In the genomic region with DNA sequence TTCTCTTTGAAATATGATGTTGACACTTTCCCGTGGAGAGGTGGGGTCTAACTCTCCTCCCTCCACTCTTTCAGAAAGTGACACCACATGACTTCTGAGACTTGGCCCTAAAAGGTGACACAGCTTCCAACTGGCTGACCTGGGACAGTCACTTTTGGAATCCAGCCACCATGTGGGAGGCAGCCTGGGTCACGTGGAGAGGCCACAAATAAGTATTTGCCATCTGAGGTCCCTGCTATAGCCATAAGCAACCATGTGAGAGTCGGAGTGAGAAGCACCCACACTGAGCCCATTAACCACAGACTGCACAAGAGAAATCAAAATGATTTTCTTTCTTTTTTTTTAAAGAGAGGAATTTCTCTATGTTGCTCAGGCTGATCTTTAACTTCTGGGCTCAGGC, we compare ENCODE assay signal across 14 cellular contexts. TPM values are rescaled to one million over a fixed set of nuclear protein-coding genes. Genes with fewer than 3 reads are reported as not detected.
DNase-seq lines count a peak whose midpoint lies in the region; ATAC-seq, FAIRE-seq and TF ChIP-seq lines count a peak whose summit lies in the region.
"Had no signal": no experiment of that assay in that cellular context is flagged by ENCODE, and none has a peak within 500 bp of the region (broad histone marks: within the 10 kb centered on the region; RNA-seq: fewer than 3 reads in every experiment).

No MANE protein-coding gene starts in this region.

- H2AFZ ChIP-seq in Karpas-422 (ENCODE audit: low read length) (no peak overlapping the region), endothelial cell of umbilical vein (ENCODE audit: low read depth, low read length) (no peak overlapping the region)

- ATAC-seq in natural killer cell: peak in 2 of 3 donors; percentile 6 to 40

- H3K4me1 Mint-ChIP-seq in natural killer cell (peaks cover 45 to 79% of the 10 kb centered on the region in 2 donors), progenitor cell of endocrine pancreas (ENCODE audit: low read depth) (peaks cover 3% of the 10 kb centered on the region)
- H3K4me1 Mint-ChIP-seq in activated T-helper 1 cell treated with anti-CD3 and anti-CD28 coated beads, Interleukin-12 subunit alpha, Interleukin-12 subunit beta, Interleukin-2, Interleukin-4 antibody, amounts not matched to agents 30 ng/mL and 10 ng/mL and 1 ng/mL, durations not matched to agents 14 hours and 24 hours and 36 hours (ENCODE audit: low read depth): peaks cover 61% of the 10 kb centered on the region

- peak; percentile 39 for DNase-seq in Karpas-422
- no peak for DNase-seq in endothelial cell of umbilical vein (ENCODE audit: low read depth, low spot score)
- DNase-seq in natural killer cell: no peak
- DNase-seq in progenitor cell of endocrine pancreas (ENCODE audit: low spot score, unreplicated experiment): no peak
- no peak for DNase-seq in activated T-helper 1 cell treated with anti-CD3 and anti-CD28 coated beads, Interleukin-12 subunit alpha, Interleukin-12 subunit beta, Interleukin-2, Interleukin-4 antibody, amounts not matched to agents 30 ng/mL and 10 ng/mL and 1 ng/mL, durations not matched to agents 14 hours and 24 hours and 36 hours (ENCODE audit: low spot score)
- no peak for DNase-seq in A172 (ENCODE audit: low spot score)
- no peak for DNase-seq in urothelium cell line (ENCODE audit: low spot score)
- DNase-seq: activated CD4-positive, alpha-beta T cell treated with anti-CD3 and anti-CD28 coated beads for 1 hour; activated gamma-delta T cell treated with Interleukin-2 at 50 U/mL for 16 hours; NCI-H1436; NCI-H774; stimulated activated naive CD4-positive, alpha-beta T cell had no signal

- H3K9ac ChIP-seq in BLaER1 treated with 17β-estradiol and CSF1 and Interleukin-3, amounts not matched to agents 10 nM and 100 nM: peak overlapping the region in 4 of 11 experiments; percentile 11 to 54 (median 27); a peak in 5 of 22 replicates
- H3K9ac ChIP-seq in Karpas-422 (ENCODE audit: low read length) (peak overlapping the region; percentile 23; the same call in 1 of the 2 replicates), endothelial cell of umbilical vein (replicated peaks; ENCODE audit: extremely low read depth, insufficient read depth, low read length) (no peak overlapping the region)

- peaks cover 5% of the 10 kb centered on the region for H3K79me2 ChIP-seq in Karpas-422 (ENCODE audit: low read length)
- peaks cover 4% of the 10 kb centered on the region for H3K79me2 ChIP-seq in endothelial cell of umbilical vein (ENCODE audit: control insufficient read depth, insufficient read depth, low read length)

- no peaks in the 10 kb centered on the region for H3K9me2 ChIP-seq in Karpas-422 (replicated peaks; ENCODE audit: insufficient read depth, low read length)

- H3K36me3 Mint-ChIP-seq in natural killer cell (no peaks in the 10 kb centered on the region), progenitor cell of endocrine pancreas (ENCODE audit: insufficient read depth) (no peaks in the 10 kb centered on the region)
- peaks cover 3% of the 10 kb centered on the region for H3K36me3 Mint-ChIP-seq in activated T-helper 1 cell treated with anti-CD3 and anti-CD28 coated beads, Interleukin-12 subunit alpha, Interleukin-12 subunit beta, Interleukin-2, Interleukin-4 antibody, amounts not matched to agents 30 ng/mL and 10 ng/mL and 1 ng/mL, durations not matched to agents 14 hours and 24 hours and 36 hours (ENCODE audit: low read depth)

- TF ChIP-seq CTCF in endothelial cell of umbilical vein (IDR thresholded peaks at IDR 0.05; ENCODE audit: extremely low read depth in 1 of 2, insufficient read depth in 1 of 2, low read depth in 1 of 2, low read length in 2 of 2) (no peak), natural killer cell (IDR thresholded peaks at IDR 0.05) (no peak), progenitor cell of endocrine pancreas (IDR thresholded peaks at IDR 0.05; ENCODE audit: unreplicated experiment) (no peak)

- H3K27ac Mint-ChIP-seq in natural killer cell (peak overlapping the region; percentile 79 to 98), progenitor cell of endocrine pancreas (no peak overlapping the region)
- no peak overlapping the region for H3K27ac Mint-ChIP-seq in activated T-helper 1 cell treated with anti-CD3 and anti-CD28 coated beads, Interleukin-12 subunit alpha, Interleukin-12 subunit beta, Interleukin-2, Interleukin-4 antibody, amounts not matched to agents 30 ng/mL and 10 ng/mL and 1 ng/mL, durations not matched to agents 14 hours and 24 hours and 36 hours

- peak overlapping the region in 4 of 11 experiments; percentile 79 to 94 (median 84); a peak in 6 of 22 replicates for H3K27ac ChIP-seq in BLaER1 treated with 17β-estradiol and CSF1 and Interleukin-3, amounts not matched to agents 10 nM and 100 nM
- H3K27ac ChIP-seq in Karpas-422 (ENCODE audit: low read length) (peak overlapping the region; percentile 38; the same call in 1 of the 2 replicates), endothelial cell of umbilical vein (ENCODE audit: insufficient read depth, low read depth, low read length) (no peak overlapping the region)
- H3K27ac ChIP-seq: esophagus muscularis mucosa had no signal

- CTCF ChIA-PET in endothelial cell of umbilical vein (lab: Charles Lee): no interaction called here

- no peaks in the 10 kb centered on the region for H3K9me1 ChIP-seq in endothelial cell of umbilical vein (replicated peaks; ENCODE audit: control insufficient read depth, extremely low read depth, insufficient read depth, low read length)

- H3K4me2 ChIP-seq in BLaER1 treated with 17β-estradiol and CSF1 and Interleukin-3, amounts not matched to agents 10 nM and 100 nM: peak overlapping the region; percentile 90 to 100 (median 98)
- H3K4me2 ChIP-seq in Karpas-422 (ENCODE audit: low read depth, low read length, poor library complexity, severe bottlenecking) (no peak overlapping the region), endothelial cell of umbilical vein (ENCODE audit: insufficient read depth, low read length) (no peak overlapping the region)

- peaks cover 0 to 14% (median 4%) of the 10 kb centered on the region in 11 experiments; a peak in 14 of 22 replicates for H4K20me1 ChIP-seq in BLaER1 treated with 17β-estradiol and CSF1 and Interleukin-3, amounts not matched to agents 10 nM and 100 nM
- H4K20me1 ChIP-seq in Karpas-422 (ENCODE audit: insufficient read depth, low read depth, low read length) (peaks cover 3% of the 10 kb centered on the region; the same call in 1 of the 2 replicates), endothelial cell of umbilical vein (replicated peaks; ENCODE audit: control insufficient read depth, extremely low read depth, insufficient read depth, low read length) (no peaks in the 10 kb centered on the region)

- intact Hi-C loops in endothelial cell of umbilical vein (cut with micrococcal nuclease) (loop anchor here (5.0 kb wide), 1 partner anchor 1321 kb away; no protein-coding TSS in a partner anchor), natural killer cell (cut with micrococcal nuclease) (loop anchor here (10.0 kb wide), 2 partner anchors 122 to 498 kb away; a partner anchor contains a TSS)
- intact Hi-C loops in activated T-helper 1 cell treated with anti-CD3 and anti-CD28 coated beads, Interleukin-12 subunit alpha, Interleukin-12 subunit beta, Interleukin-2, Interleukin-4 antibody, amounts not matched to agents 30 ng/mL and 10 ng/mL and 1 ng/mL, durations not matched to agents 14 hours and 24 hours and 36 hours (cut with micrococcal nuclease): loop anchor here (10.0 kb wide), 1 partner anchor 1568 kb away; a partner anchor contains a TSS

- H3K4me1 ChIP-seq in BLaER1 treated with 17β-estradiol and CSF1 and Interleukin-3, amounts not matched to agents 10 nM and 100 nM: peaks cover 86 to 91% (median 87%) of the 10 kb centered on the region in 10 experiments
- H3K4me1 ChIP-seq in Karpas-422 (ENCODE audit: low read length) (peaks cover 54% of the 10 kb centered on the region), endothelial cell of umbilical vein (ENCODE audit: control insufficient read depth, extremely low read depth, insufficient read depth, low read length) (peaks cover 16% of the 10 kb centered on the region)

- BruUV-seq in endothelial cell of umbilical vein (replicated peaks; lab: Mats Ljungman, UMichigan): no TSS peak

- peaks cover 0 to under 1% (median 0%) of the 10 kb centered on the region in 11 experiments; a peak in 2 of 22 replicates for H3K36me3 ChIP-seq in BLaER1 treated with 17β-estradiol and CSF1 and Interleukin-3, amounts not matched to agents 10 nM and 100 nM
- H3K36me3 ChIP-seq in Karpas-422 (ENCODE audit: insufficient read depth, low read length): no peaks in the 10 kb centered on the region
- H3K36me3 ChIP-seq in endothelial cell of umbilical vein (ENCODE audit: control insufficient read depth in 2 of 2, extremely low read depth in 1 of 2, insufficient read depth in 2 of 2, low read length in 2 of 2): no peaks in the 10 kb centered on the region
- H3K36me3 ChIP-seq: esophagus muscularis mucosa had no signal

- H3K9me3 ChIP-seq in BLaER1 treated with 17β-estradiol and CSF1 and Interleukin-3, amounts not matched to agents 10 nM and 100 nM (replicated peaks in 1 of 11): no peaks in the 10 kb centered on the region
- no peaks in the 10 kb centered on the region for H3K9me3 ChIP-seq in Karpas-422 (ENCODE audit: low read length)
- H3K9me3 ChIP-seq in endothelial cell of umbilical vein (replicated peaks; ENCODE audit: control insufficient read depth, insufficient read depth, low read length): no peaks in the 10 kb centered on the region
- H3K9me3 ChIP-seq: esophagus muscularis mucosa had no signal

- FAIRE-seq in endothelial cell of umbilical vein (lab: Jason Lieb, UNC) (peak; percentile 47), urothelium cell line (lab: Jason Lieb, UNC) (no peak)

- dilution Hi-C loops in endothelial cell of umbilical vein (cut with MboI; ENCODE audit: extremely low pct_ligation_motif_present, low sequenced_read_pairs): no loop called here

- POLR2A ChIA-PET in endothelial cell of umbilical vein (lab: Charles Lee): no interaction called here

- H3K27me3 Mint-ChIP-seq in natural killer cell (ENCODE audit: low read depth in 2 of 2) (no peaks in the 10 kb centered on the region), progenitor cell of endocrine pancreas (no peaks in the 10 kb centered on the region)
- no peaks in the 10 kb centered on the region for H3K27me3 Mint-ChIP-seq in activated T-helper 1 cell treated with anti-CD3 and anti-CD28 coated beads, Interleukin-12 subunit alpha, Interleukin-12 subunit beta, Interleukin-2, Interleukin-4 antibody, amounts not matched to agents 30 ng/mL and 10 ng/mL and 1 ng/mL, durations not matched to agents 14 hours and 24 hours and 36 hours (ENCODE audit: insufficient read depth)

- no peaks in the 10 kb centered on the region for H3K9me3 Mint-ChIP-seq in natural killer cell
- H3K9me3 Mint-ChIP-seq in progenitor cell of endocrine pancreas (ENCODE audit: low read depth): no peaks in the 10 kb centered on the region
- no peaks in the 10 kb centered on the region for H3K9me3 Mint-ChIP-seq in activated T-helper 1 cell treated with anti-CD3 and anti-CD28 coated beads, Interleukin-12 subunit alpha, Interleukin-12 subunit beta, Interleukin-2, Interleukin-4 antibody, amounts not matched to agents 30 ng/mL and 10 ng/mL and 1 ng/mL, durations not matched to agents 14 hours and 24 hours and 36 hours

- H3K27me3 ChIP-seq in BLaER1 treated with 17β-estradiol and CSF1 and Interleukin-3, amounts not matched to agents 10 nM and 100 nM: no peaks in the 10 kb centered on the region
- H3K27me3 ChIP-seq in Karpas-422 (ENCODE audit: low read length) (no peaks in the 10 kb centered on the region), endothelial cell of umbilical vein (ENCODE audit: control insufficient read depth in 2 of 2, insufficient read depth in 2 of 2, low read length in 2 of 2) (no peaks in the 10 kb centered on the region)
- H3K27me3 ChIP-seq: esophagus muscularis mucosa had no signal

- H3K4me3 ChIP-seq in BLaER1 treated with 17β-estradiol and CSF1 and Interleukin-3, amounts not matched to agents 10 nM and 100 nM: no peak overlapping the region; a peak in 1 of 20 replicates
- H3K4me3 ChIP-seq in Karpas-422 (ENCODE audit: low read length) (no peak overlapping the region), endothelial cell of umbilical vein (replicated peaks in 1 of 3; ENCODE audit: insufficient read depth in 1 of 3, low read depth in 1 of 3, low read length in 3 of 3) (no peak overlapping the region)
- H3K4me3 ChIP-seq: esophagus muscularis mucosa had no signal

- H3K4me3 Mint-ChIP-seq in natural killer cell (peak overlapping the region; percentile 66), progenitor cell of endocrine pancreas (ENCODE audit: low read depth) (no peak overlapping the region)
- H3K4me3 Mint-ChIP-seq in activated T-helper 1 cell treated with anti-CD3 and anti-CD28 coated beads, Interleukin-12 subunit alpha, Interleukin-12 subunit beta, Interleukin-2, Interleukin-4 antibody, amounts not matched to agents 30 ng/mL and 10 ng/mL and 1 ng/mL, durations not matched to agents 14 hours and 24 hours and 36 hours: no peak overlapping the region

- TF ChIP-seq POLR2A in endothelial cell of umbilical vein (IDR thresholded peaks at IDR 0.05; ENCODE audit: low read depth, low read length): no peak

RNA-seq across cellular contexts. Expression of a gene that starts 4.1 kb away (rescaled TPM):
- total RNA-seq in Karpas-422 (2014; rRNA removed; shearing (Covaris generic); ENCODE audit: low replicate concordance): 116 and 118 TPM in 2 replicates
- total RNA-seq in endothelial cell of umbilical vein (80.5 and 81.7 TPM in 2 replicates), natural killer cell (100 to 1,000 TPM; 111 to 134 (median 131) TPM), progenitor cell of endocrine pancreas (113 and 123 TPM in 2 replicates)
- 71.7 and 75.8 TPM in 2 replicates for polyA plus RNA-seq in endothelial cell of umbilical vein
- polyA plus RNA-seq in endothelial cell of umbilical vein (2011; cell fraction: cytosol; rRNA removed): 31.6 and 41.7 TPM in 2 replicates
- polyA plus RNA-seq in endothelial cell of umbilical vein (2011; cell fraction: nucleus; rRNA removed): 258 and 286 TPM in 2 replicates
- polyA plus RNA-seq in endothelial cell of umbilical vein (2012): 24.8 and 26.6 TPM in 2 replicates
- polyA minus RNA-seq in endothelial cell of umbilical vein: 115 and 128 TPM in 2 replicates
- polyA minus RNA-seq in endothelial cell of umbilical vein (2011; cell fraction: cytosol; rRNA and poly(A)+ RNA removed): 19.8 TPM
- 142 and 159 TPM in 2 replicates for polyA minus RNA-seq in endothelial cell of umbilical vein (2011; cell fraction: nucleus; rRNA and poly(A)+ RNA removed)
- total RNA-seq in activated T-helper 1 cell treated with anti-CD3 and anti-CD28 coated beads, Interleukin-12 subunit alpha, Interleukin-12 subunit beta, Interleukin-2, Interleukin-4 antibody, amounts not matched to agents 30 ng/mL and 10 ng/mL and 1 ng/mL, durations not matched to agents 14 hours and 24 hours and 36 hours: 84.4 and 86.7 TPM in 2 replicates
- total RNA-seq in A172 (2014; rRNA removed; shearing (Covaris generic)): 2.4 and 3.6 TPM in 2 replicates

RNA-seq across cellular contexts. Expression of a gene that starts 32.4 kb away (rescaled TPM):
- total RNA-seq in Karpas-422 (2014; rRNA removed; shearing (Covaris generic); ENCODE audit: low replicate concordance): 75.7 and 136 TPM in 2 replicates
- 309 and 310 TPM in 2 replicates for total RNA-seq in endothelial cell of umbilical vein
- 165 and 207 TPM in 2 replicates for polyA plus RNA-seq in endothelial cell of umbilical vein
- 155 and 191 TPM in 2 replicates for polyA plus RNA-seq in endothelial cell of umbilical vein (2011; cell fraction: cytosol; rRNA removed)
- polyA plus RNA-seq in endothelial cell of umbilical vein (2011; cell fraction: nucleus; rRNA removed): 103 and 152 TPM in 2 replicates
- 163 and 250 TPM in 2 replicates for polyA plus RNA-seq in endothelial cell of umbilical vein (2012)
- polyA minus RNA-seq in endothelial cell of umbilical vein: 77.1 and 81.4 TPM in 2 replicates
- polyA minus RNA-seq in endothelial cell of umbilical vein (2011; cell fraction: cytosol; rRNA and poly(A)+ RNA removed): 90.1 TPM
- 32.1 and 36.1 TPM in 2 replicates for polyA minus RNA-seq in endothelial cell of umbilical vein (2011; cell fraction: nucleus; rRNA and poly(A)+ RNA removed)
- 10 to 100 TPM; 77.6 to 98.4 (median 88.4) TPM for total RNA-seq in natural killer cell
- 214 and 223 TPM in 2 replicates for total RNA-seq in progenitor cell of endocrine pancreas
- 459 and 472 TPM in 2 replicates for total RNA-seq in activated T-helper 1 cell treated with anti-CD3 and anti-CD28 coated beads, Interleukin-12 subunit alpha, Interleukin-12 subunit beta, Interleukin-2, Interleukin-4 antibody, amounts not matched to agents 30 ng/mL and 10 ng/mL and 1 ng/mL, durations not matched to agents 14 hours and 24 hours and 36 hours
- total RNA-seq in A172 (2014; rRNA removed; shearing (Covaris generic)): 98.5 and 106 TPM in 2 replicates

RNA-seq across cellular contexts. Expression of a gene that starts 49.5 kb away (rescaled TPM):
- not detected in 2 replicates for total RNA-seq in Karpas-422 (2014; rRNA removed; shearing (Covaris generic); ENCODE audit: low replicate concordance)
- total RNA-seq in endothelial cell of umbilical vein: not detected in 2 replicates
- not detected in 2 replicates for polyA plus RNA-seq in endothelial cell of umbilical vein
- polyA plus RNA-seq in endothelial cell of umbilical vein (2011; cell fraction: cytosol; rRNA removed): not detected in 2 replicates
- polyA plus RNA-seq in endothelial cell of umbilical vein (2011; cell fraction: nucleus; rRNA removed): not detected in 2 replicates
- not detected in 2 replicates for polyA plus RNA-seq in endothelial cell of umbilical vein (2012)
- polyA minus RNA-seq in endothelial cell of umbilical vein: not detected in 2 replicates
- polyA minus RNA-seq in endothelial cell of umbilical vein (2011; cell fraction: cytosol; rRNA and poly(A)+ RNA removed): not detected
- not detected in 2 replicates for polyA minus RNA-seq in endothelial cell of umbilical vein (2011; cell fraction: nucleus; rRNA and poly(A)+ RNA removed)
- total RNA-seq in natural killer cell: not detected
- total RNA-seq in progenitor cell of endocrine pancreas: not detected in 2 replicates
- not detected in 2 replicates for total RNA-seq in activated T-helper 1 cell treated with anti-CD3 and anti-CD28 coated beads, Interleukin-12 subunit alpha, Interleukin-12 subunit beta, Interleukin-2, Interleukin-4 antibody, amounts not matched to agents 30 ng/mL and 10 ng/mL and 1 ng/mL, durations not matched to agents 14 hours and 24 hours and 36 hours
- not detected in 2 replicates for total RNA-seq in A172 (2014; rRNA removed; shearing (Covaris generic))
- total RNA-seq: esophagus muscularis mucosa had no signal

Comparison
In these comparisons a context has a peak if more than half of its experiments do, and no peak if none do; other contexts are left out.
1. H3K4me2 ChIP-seq: peak in BLaER1 treated with 17β-estradiol and CSF1 and Interleukin-3, amounts not matched to agents 10 nM and 100 nM (11 of 11); none in Karpas-422 (single experiment) and endothelial cell of umbilical vein (single experiment).
2. H3K27ac Mint-ChIP-seq: peak in natural killer cell (2 of 2); none in progenitor cell of endocrine pancreas (single experiment) and activated T-helper 1 cell treated with anti-CD3 and anti-CD28 coated beads, Interleukin-12 subunit alpha, Interleukin-12 subunit beta, Interleukin-2, Interleukin-4 antibody, amounts not matched to agents 30 ng/mL and 10 ng/mL and 1 ng/mL, durations not matched to agents 14 hours and 24 hours and 36 hours (single experiment).
3. RNA of a gene that starts 4.1 kb away (total RNA-seq): 111 to 134 TPM in natural killer cell, 116 to 118 TPM in Karpas-422, 113 to 123 TPM in progenitor cell of endocrine pancreas, 84.4 to 86.7 TPM in activated T-helper 1 cell treated with anti-CD3 and anti-CD28 coated beads, Interleukin-12 subunit alpha, Interleukin-12 subunit beta, Interleukin-2, Interleukin-4 antibody, amounts not matched to agents 30 ng/mL and 10 ng/mL and 1 ng/mL, durations not matched to agents 14 hours and 24 hours and 36 hours and 80.5 to 81.7 TPM in endothelial cell of umbilical vein; 2.4 to 3.6 TPM in A172; every median in the first group is over 10 times any median in the second.